ENCODE assay signal across 32 cellular contexts in the genomic region with DNA sequence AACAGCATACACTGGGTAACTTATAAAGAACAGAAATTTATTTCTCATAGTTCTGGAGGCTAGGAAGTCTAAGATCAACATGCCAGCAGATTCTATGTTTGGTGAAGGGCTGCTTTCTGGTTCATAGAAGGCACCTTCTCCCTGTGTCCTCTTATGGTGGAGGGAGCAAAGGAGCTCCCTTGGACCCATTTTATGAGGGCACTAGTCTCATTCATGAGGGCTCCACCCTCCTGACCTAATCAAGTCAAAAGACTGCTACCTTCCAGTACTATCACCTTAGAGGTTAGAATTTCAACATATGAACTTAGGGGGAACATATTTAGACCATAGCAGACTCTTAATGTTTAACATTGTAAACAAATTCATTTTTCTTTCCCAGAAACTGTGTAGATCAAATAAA. TPM values are rescaled to one million over a fixed set of nuclear protein-coding genes. Genes with fewer than 3 reads are reported as not detected.
"Had no signal": no experiment of that assay in that cellular context is flagged by ENCODE, and none has a peak within 500 bp of the region (broad histone marks: within the 10 kb centered on the region; RNA-seq: fewer than 3 reads in every experiment).

No MANE protein-coding gene starts in this region.

- ATAC-seq: activated naive CD4-positive, alpha-beta T cell treated with anti-CD3 and anti-CD28 coated beads, Interleukin-2, amount 50 U/mL, for 72 hours; activated naive CD8-positive, alpha-beta T cell treated with anti-CD3 and anti-CD28 coated beads, Interleukin-2, amount 50 U/mL, for 24 hours; activated T-cell treated with anti-CD3 and anti-CD28 coated beads, Interleukin-2, amount 50 U/mL, for 4 hours; activated T-cell treated with anti-CD3 and anti-CD28 coated beads, Interleukin-2, amount 50 U/mL, for 72 hours; activated T-helper 17 cell treated with anti-CD3 and anti-CD28 coated beads, Interleukin-2, amount 50 U/mL, for 72 hours; body of pancreas had no signal

- H3K27me3 ChIP-seq: adrenal gland, ascending aorta, body of pancreas, brain microvascular endothelial cell, breast epithelium, cardiac muscle cell had no signal

- H3K4me1 ChIP-seq: adrenal gland, ascending aorta, body of pancreas, breast epithelium had no signal

- H3K4me3 ChIP-seq: adrenal gland, ascending aorta, body of pancreas, breast epithelium, cardiac muscle cell had no signal

- DNase-seq: activated effector memory CD4-positive, alpha-beta T cell treated with anti-CD3 and anti-CD28 coated beads, Interleukin-2, amount 50 U/mL, for 16 hours; activated effector memory CD4-positive, alpha-beta T cell treated with Interleukin-2 at 50 U/mL for 16 hours; activated gamma-delta T cell; activated gamma-delta T cell treated with Interleukin-2 at 50 U/mL for 16 hours; activated naive CD4-positive, alpha-beta T cell; activated naive CD4-positive, alpha-beta T cell treated with anti-CD3 and anti-CD28 coated beads for 36 hours; activated naive CD4-positive, alpha-beta T cell treated with anti-CD3 and anti-CD28 coated beads, Interleukin-2, amount 10 ng/mL, durations not matched to agents 7 days and 5 days; activated naive CD4-positive, alpha-beta T cell treated with anti-CD3 and anti-CD28 coated beads, Interleukin-2, amount 50 U/mL, for 16 hours; activated naive CD4-positive, alpha-beta T cell treated with Interleukin-2 at 50 U/mL for 16 hours; activated naive CD8-positive, alpha-beta T cell treated with anti-CD3 and anti-CD28 coated beads for 36 hours; activated naive CD8-positive, alpha-beta T cell treated with anti-CD3 and anti-CD28 coated beads, Interleukin-2, amount 10 ng/mL, durations not matched to agents 7 days and 5 days; activated naive CD8-positive, alpha-beta T cell treated with anti-CD3 and anti-CD28 coated beads, Interleukin-2, amount 50 U/mL, for 24 hours; activated T-cell treated with anti-CD3 and anti-CD28 coated beads, Interleukin-2, amount 50 U/mL, for 1 hour; activated T-cell treated with anti-CD3 and anti-CD28 coated beads, Interleukin-2, amount 50 U/mL, for 24 hours; activated T-cell treated with anti-CD3 and anti-CD28 coated beads, Interleukin-2, amount 50 U/mL, for 4 hours; activated T-cell treated with anti-CD3 and anti-CD28 coated beads, Interleukin-2, amount 50 U/mL, for 48 hours; activated T-cell treated with anti-CD3 and anti-CD28 coated beads, Interleukin-2, amount 50 U/mL, for 72 hours; adrenal gland; amniotic stem cell; amygdala; anterior cingulate cortex; aorta; body of pancreas; brain microvascular endothelial cell; caudate nucleus; central memory CD4-positive, alpha-beta T cell; cerebellar nuclear complex had no signal

- H3K9me3 ChIP-seq: adrenal gland, ascending aorta, body of pancreas, breast epithelium had no signal

- H3K36me3 ChIP-seq: adrenal gland, ascending aorta, brain microvascular endothelial cell, breast epithelium, cardiac muscle cell had no signal

- H3K27ac ChIP-seq: adrenal gland, ascending aorta, body of pancreas, brain microvascular endothelial cell, breast epithelium, cardiac muscle cell had no signal

RNA-seq across cellular contexts. Expression of a gene that starts 54.5 kb away (rescaled TPM):
- total RNA-seq: ascending aorta had no signal
- polyA plus RNA-seq: cardiac muscle cell had no signal
